ENCODE assay signal across 8 cellular contexts in the genomic region with DNA sequence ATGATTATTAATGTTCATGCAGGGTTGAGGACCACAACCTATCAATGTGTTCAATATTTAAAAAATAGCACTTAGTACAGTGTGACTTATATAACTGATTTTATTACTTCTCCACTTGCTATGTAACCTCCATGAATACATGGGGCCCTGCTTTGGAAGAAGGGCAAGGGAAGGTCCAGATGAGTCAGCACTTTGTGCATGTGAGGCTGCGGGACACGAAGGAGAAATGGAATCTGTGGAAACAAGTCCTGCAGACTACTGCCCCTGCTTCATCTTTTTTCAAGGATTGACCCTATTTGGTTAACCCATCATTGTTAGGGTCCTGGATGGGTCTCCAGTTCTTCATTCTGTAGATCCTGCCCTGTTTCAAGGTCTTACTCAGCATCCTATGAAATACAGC. TPM values are rescaled to one million over a fixed set of nuclear protein-coding genes. Genes with fewer than 3 reads are reported as not detected.
A peak's percentile ranks its signal among the peaks of the same experiment; 100 is the strongest.
DNase-seq lines count a peak whose midpoint lies in the region; ATAC-seq, FAIRE-seq and TF ChIP-seq lines count a peak whose summit lies in the region.

No MANE protein-coding gene starts in this region.

- H2AFZ ChIP-seq in HepG2 (ENCODE audit: low read length), result no peak overlapping the region

- H3K79me2 ChIP-seq in HepG2 (ENCODE audit: insufficient read depth, low read length), result no peaks in the 10 kb centered on the region

- H3K36me3 ChIP-seq in HepG2 (replicated peaks in 1 of 2; ENCODE audit: control insufficient read depth in 1 of 2, insufficient read depth in 2 of 2, low read length in 2 of 2) (peaks cover 0 to 3% of the 10 kb centered on the region in 2 experiments; a peak in 1 of 5 replicates), right lobe of liver (no peaks in the 10 kb centered on the region), iPS-20b (ENCODE audit: insufficient read depth, low read depth, low read length) (peaks cover 25% of the 10 kb centered on the region), tibial artery (peaks cover 24 to 34% (median 30%) of the 10 kb centered on the region in 3 donors)

- H3K27ac ChIP-seq in HepG2 (ENCODE audit: extremely low read length, insufficient read depth, low read length) (no peak overlapping the region), right lobe of liver (no peak overlapping the region), iPS-20b (ENCODE audit: low read length) (no peak overlapping the region), tibial artery (peak overlapping the region; percentile 91 to 93)

- peak overlapping the region; percentile 85 for H3K4me3 Mint-ChIP-seq in activated CD8-positive, alpha-beta T cell treated with anti-CD3 and anti-CD28 coated beads for 36 hours

- peaks cover 62% of the 10 kb centered on the region for H3K4me1 Mint-ChIP-seq in activated CD8-positive, alpha-beta T cell treated with anti-CD3 and anti-CD28 coated beads for 36 hours (ENCODE audit: low read depth)

- no peak for TF ChIP-seq POLR2A in HepG2 (IDR thresholded peaks at IDR 0.05; ENCODE audit: insufficient read depth in 1 of 2, low read depth in 2 of 2, low read length in 2 of 2)
- TF ChIP-seq POLR2A in right lobe of liver (IDR thresholded peaks at IDR 0.05), result no peak

- H3K27me3 ChIP-seq in HepG2 (ENCODE audit: control insufficient read depth in 1 of 2, insufficient read depth in 2 of 2, low read length in 2 of 2) (no peaks in the 10 kb centered on the region; a peak in 1 of 5 replicates), right lobe of liver (no peaks in the 10 kb centered on the region), iPS-20b (ENCODE audit: insufficient read depth, low read length) (peaks cover 8% of the 10 kb centered on the region), tibial artery (no peaks in the 10 kb centered on the region)

- ATAC-seq in HepG2 (no peak), right lobe of liver (no peak), GM18870 (IDR thresholded peaks at IDR 0.05; ENCODE audit: unreplicated experiment) (no peak)
- ATAC-seq in activated CD8-positive, alpha-beta T cell treated with anti-CD3 and anti-CD28 coated beads for 36 hours, result no peak

- H3K9me3 Mint-ChIP-seq in activated CD8-positive, alpha-beta T cell treated with anti-CD3 and anti-CD28 coated beads for 36 hours, result no peaks in the 10 kb centered on the region

- H3K9ac ChIP-seq in HepG2 (ENCODE audit: insufficient read depth, low read depth, low read length) (no peak overlapping the region), iPS-20b (ENCODE audit: low read depth, low read length) (peak overlapping the region; percentile 62; the same call in 1 of the 2 replicates)

- H3K4me1 ChIP-seq in HepG2 (ENCODE audit: insufficient read depth, low read length) (peaks cover 25% of the 10 kb centered on the region), right lobe of liver (peaks cover 0 to 5% (median 0%) of the 10 kb centered on the region in 4 donors), iPS-20b (ENCODE audit: insufficient read depth, low read length) (peaks cover 17% of the 10 kb centered on the region), tibial artery (peaks cover 0 to 31% (median 21%) of the 10 kb centered on the region in 4 donors)

- intact Hi-C loops in HepG2 (cut with micrococcal nuclease; ENCODE audit: unreplicated experiment), result no loop called here
- intact Hi-C loops in right lobe of liver (cut with DNase I), result no loop called here
- intact Hi-C loops in activated CD8-positive, alpha-beta T cell treated with anti-CD3 and anti-CD28 coated beads for 36 hours (cut with micrococcal nuclease), result loop anchor here (2.0 kb wide), 1 partner anchor 56 kb away; the partner anchor contains the start of gene CEP97
- intact Hi-C loops in tibial artery (cut with DNase I; ENCODE audit: low total_unique reads), result loop anchor here (5.0 kb wide), 1 partner anchor 88 kb away; no protein-coding TSS in a partner anchor

- no peak for FAIRE-seq in HepG2 (lab: Jason Lieb, UNC)

- no peak for TF ChIP-seq CTCF in HepG2 (CRISPR knock-in tag; IDR thresholded peaks at IDR 0.05)
- TF ChIP-seq CTCF in right lobe of liver (IDR thresholded peaks at IDR 0.05), result no peak
- TF ChIP-seq CTCF in activated CD8-positive, alpha-beta T cell treated with anti-CD3 and anti-CD28 coated beads for 36 hours (IDR thresholded peaks at IDR 0.05), result no peak
- no peak for TF ChIP-seq CTCF in tibial artery (IDR thresholded peaks at IDR 0.05)

- H3K9me3 ChIP-seq in HepG2 (ENCODE audit: low read length) (no peaks in the 10 kb centered on the region), right lobe of liver (no peaks in the 10 kb centered on the region), iPS-20b (ENCODE audit: insufficient read depth, low read depth, low read length) (no peaks in the 10 kb centered on the region), tibial artery (no peaks in the 10 kb centered on the region)

- TF ChIP-seq EP300 in HepG2 (IDR thresholded peaks at IDR 0.05; ENCODE audit: low read depth in 2 of 2, low read length in 2 of 2) (no peak), HepG2 (CRISPR knock-in tag; IDR thresholded peaks at IDR 0.05; ENCODE audit: borderline replicate concordance) (no peak)

- CTCF ChIA-PET in HepG2 (lab: Yijun Ruan, JAX; ENCODE audit: low intra/inter-chr PET ratio, low total read pairs), result no interaction called here
- CTCF ChIA-PET in activated CD8-positive, alpha-beta T cell treated with anti-CD3 and anti-CD28 coated beads for 36 hours (lab: Charles Lee), result interaction anchor here (1.1 to 3.1 kb wide), 4 partner anchors 12 to 59 kb away, joined by 3 to 13 read pairs (median 4); no protein-coding TSS in a partner anchor

- in situ Hi-C loops in HepG2 (cut with HindIII; ENCODE audit: extremely low pct_ligation_motif_present, low pct_unique_long_range_greater_than_20kb), result no loop called here

- TF ChIP-seq RAD21 in HepG2 (CRISPR knock-in tag; IDR thresholded peaks at IDR 0.05), result no peak

- BruUV-seq in HepG2 (replicated peaks; lab: Mats Ljungman, UMichigan), result no TSS peak

- H3K4me3 ChIP-seq in HepG2 (replicated peaks in 1 of 3; ENCODE audit: insufficient read depth in 1 of 3, low read depth in 2 of 3, low read length in 3 of 3) (no peak overlapping the region), right lobe of liver (no peak overlapping the region), iPS-20b (ENCODE audit: low read length) (peak overlapping the region; percentile 89), tibial artery (peak overlapping the region; percentile 66 to 90)

- H3K27me3 Mint-ChIP-seq in activated CD8-positive, alpha-beta T cell treated with anti-CD3 and anti-CD28 coated beads for 36 hours, result no peaks in the 10 kb centered on the region

- WGBS in HepG2 (ENCODE audit: low lambda C conversion rate), result 53% methylated on average over 2 of the region's 2 CpGs
- 15% methylated on average over 2 of the region's 2 CpGs for WGBS in right lobe of liver (ENCODE audit: insufficient coverage, low coverage, low lambda C conversion rate, missing lambda C conversion rate)

- H3K4me2 ChIP-seq in HepG2 (ENCODE audit: low read depth, low read length), result no peak overlapping the region

- peak overlapping the region; percentile 56 for H3K27ac Mint-ChIP-seq in activated CD8-positive, alpha-beta T cell treated with anti-CD3 and anti-CD28 coated beads for 36 hours

- POLR2A ChIA-PET in HepG2 (lab: Yijun Ruan, JAX), result no interaction called here
- POLR2A ChIA-PET in activated CD8-positive, alpha-beta T cell treated with anti-CD3 and anti-CD28 coated beads for 36 hours (lab: Charles Lee), result interaction anchor here (1.0 to 1.7 kb wide), 3 partner anchors 15 to 94 kb away, joined by 3 to 5 read pairs (median 4); partner anchors contain the start of genes CEP97 and RPL24

- H3K36me3 Mint-ChIP-seq in activated CD8-positive, alpha-beta T cell treated with anti-CD3 and anti-CD28 coated beads for 36 hours (ENCODE audit: low read depth), result peaks cover 31% of the 10 kb centered on the region

- H4K20me1 ChIP-seq in HepG2 (ENCODE audit: insufficient read depth, low read length), result no peaks in the 10 kb centered on the region

- DNase-seq in HepG2 (ENCODE audit: low spot score) (peak; percentile 14), right lobe of liver (no peak), tibial artery (no peak), NCI-H1694 (lab: John Stamatoyannopoulos, UW) (no peak)
- DNase-seq in activated CD8-positive, alpha-beta T cell treated with anti-CD3 and anti-CD28 coated beads for 36 hours, result no peak
- no peak for DNase-seq in stimulated activated naive CD4-positive, alpha-beta T cell (lab: John Stamatoyannopoulos, UW)

RNA-seq across cellular contexts. Expression of gene NXPE3, which starts 1.6 kb away (rescaled TPM):
- total RNA-seq in HepG2 (2016; rRNA removed; fragmentation: Illumina TruSeq; extraction: Trizol) (4.7 and 5.3 TPM in 2 replicates), right lobe of liver (1 to 10 TPM in 5 of 6 experiments, under 1 TPM in 1; 0.75 to 2.9 (median 1.7) TPM)
- 2.1 and 2.6 TPM in 2 replicates for total RNA-seq in HepG2 (2016; cell fraction: cytosol; rRNA removed; fragmentation: Illumina TruSeq; extraction: Trizol; ENCODE audit: low read depth)
- 4.8 and 5.6 TPM in 2 replicates for total RNA-seq in HepG2 (2016; cell fraction: insoluble cytoplasmic fraction; rRNA removed; fragmentation: Illumina TruSeq; extraction: Trizol)
- total RNA-seq in HepG2 (2016; cell fraction: membrane; rRNA removed; fragmentation: Illumina TruSeq; extraction: Trizol), result 8.2 and 9.3 TPM in 2 replicates
- 2.8 and 4.3 TPM in 2 replicates for total RNA-seq in HepG2 (2016; cell fraction: nucleus; rRNA removed; fragmentation: Illumina TruSeq; extraction: Trizol)
- 3.5 and 3.6 TPM in 2 replicates for polyA plus RNA-seq in HepG2 (2011; rRNA removed)
- polyA plus RNA-seq in HepG2 (2011; cell fraction: cytosol; rRNA removed), result 2.9 and 4.4 TPM in 2 replicates
- 1.7 and 2.3 TPM in 2 replicates for polyA plus RNA-seq in HepG2 (2011; cell fraction: nucleus; rRNA removed)
- polyA plus RNA-seq in HepG2 (2012), result 2.8 and 4.3 TPM in 2 replicates
- polyA plus RNA-seq in HepG2 (2016; cell fraction: cytosol; fragmentation: Illumina TruSeq; extraction: Trizol; ENCODE audit: low read depth), result 3.2 and 3.3 TPM in 2 replicates
- polyA plus RNA-seq in HepG2 (2016; cell fraction: insoluble cytoplasmic fraction; fragmentation: Illumina TruSeq; extraction: Trizol; ENCODE audit: low read depth), result 6.4 and 7.2 TPM in 2 replicates
- 7.5 and 7.8 TPM in 2 replicates for polyA plus RNA-seq in HepG2 (2016; cell fraction: membrane; fragmentation: Illumina TruSeq; extraction: Trizol; ENCODE audit: low read depth)
- 4.1 and 5.6 TPM in 2 replicates for polyA plus RNA-seq in HepG2 (2016; cell fraction: nucleus; fragmentation: Illumina TruSeq; extraction: Trizol; ENCODE audit: insufficient read depth, low read depth)
- 7.4 and 7.9 TPM in 2 replicates for polyA minus RNA-seq in HepG2 (2011; rRNA and poly(A)+ RNA removed; ENCODE audit: low replicate concordance)
- 1.8 and 3.9 TPM in 2 replicates for polyA minus RNA-seq in HepG2 (2011; cell fraction: cytosol; rRNA and poly(A)+ RNA removed)
- 3.2 and 4.4 TPM in 2 replicates for polyA minus RNA-seq in HepG2 (2011; cell fraction: nucleus; rRNA and poly(A)+ RNA removed)
- total RNA-seq in activated CD8-positive, alpha-beta T cell treated with anti-CD3 and anti-CD28 coated beads for 36 hours, result 10 to 100 TPM; 20.9 to 21.6 TPM

RNA-seq across cellular contexts. Expression of gene CEP97, which starts 56.2 kb away (rescaled TPM):
- total RNA-seq in HepG2 (2016; rRNA removed; fragmentation: Illumina TruSeq; extraction: Trizol), result 6.5 and 10.2 TPM in 2 replicates
- 0.88 and 0.91 TPM in 2 replicates for total RNA-seq in HepG2 (2016; cell fraction: cytosol; rRNA removed; fragmentation: Illumina TruSeq; extraction: Trizol; ENCODE audit: low read depth)
- 6.7 and 10.1 TPM in 2 replicates for total RNA-seq in HepG2 (2016; cell fraction: insoluble cytoplasmic fraction; rRNA removed; fragmentation: Illumina TruSeq; extraction: Trizol)
- 1.4 and 1.5 TPM in 2 replicates for total RNA-seq in HepG2 (2016; cell fraction: membrane; rRNA removed; fragmentation: Illumina TruSeq; extraction: Trizol)
- total RNA-seq in HepG2 (2016; cell fraction: nucleus; rRNA removed; fragmentation: Illumina TruSeq; extraction: Trizol), result 6.3 and 6.4 TPM in 2 replicates
- 0.71 and 0.99 TPM in 2 replicates for polyA plus RNA-seq in HepG2 (2011; rRNA removed)
- polyA plus RNA-seq in HepG2 (2011; cell fraction: cytosol; rRNA removed), result 0.43 and 0.78 TPM in 2 replicates
- polyA plus RNA-seq in HepG2 (2011; cell fraction: nucleus; rRNA removed), result 0.72 and 2.3 TPM in 2 replicates
- 1.4 and 1.8 TPM in 2 replicates for polyA plus RNA-seq in HepG2 (2012)
- 0.03 and 0.05 TPM in 2 replicates for polyA plus RNA-seq in HepG2 (2016; cell fraction: cytosol; fragmentation: Illumina TruSeq; extraction: Trizol; ENCODE audit: low read depth)
- polyA plus RNA-seq in HepG2 (2016; cell fraction: insoluble cytoplasmic fraction; fragmentation: Illumina TruSeq; extraction: Trizol; ENCODE audit: low read depth), result 2.2 and 2.4 TPM in 2 replicates
- 0.16 and 0.17 TPM in 2 replicates for polyA plus RNA-seq in HepG2 (2016; cell fraction: membrane; fragmentation: Illumina TruSeq; extraction: Trizol; ENCODE audit: low read depth)
- 3.7 and 4.7 TPM in 2 replicates for polyA plus RNA-seq in HepG2 (2016; cell fraction: nucleus; fragmentation: Illumina TruSeq; extraction: Trizol; ENCODE audit: insufficient read depth, low read depth)
- 1.5 and 7.8 TPM in 2 replicates for polyA minus RNA-seq in HepG2 (2011; rRNA and poly(A)+ RNA removed; ENCODE audit: low replicate concordance)
- 3.0 and 4.2 TPM in 2 replicates for polyA minus RNA-seq in HepG2 (2011; cell fraction: cytosol; rRNA and poly(A)+ RNA removed)
- 5.2 and 6.5 TPM in 2 replicates for polyA minus RNA-seq in HepG2 (2011; cell fraction: nucleus; rRNA and poly(A)+ RNA removed)
- total RNA-seq in right lobe of liver, result 1 to 10 TPM; 2.2 to 3.8 (median 2.7) TPM
- 10 to 100 TPM; 15.9 to 18.7 TPM for total RNA-seq in activated CD8-positive, alpha-beta T cell treated with anti-CD3 and anti-CD28 coated beads for 36 hours

Comparison
In these comparisons a context has a peak if more than half of its experiments do, and no peak if none do; other contexts are left out.
1. H3K27ac ChIP-seq: peak in tibial artery (2 of 2); none in HepG2 (single experiment), right lobe of liver (0 of 3) and iPS-20b (single experiment).
2. H3K4me3 ChIP-seq: peak in iPS-20b (single experiment) and tibial artery (2 of 2); none in HepG2 (0 of 3) and right lobe of liver (0 of 3).
3. intact Hi-C loops: an anchor here in activated CD8-positive, alpha-beta T cell treated with anti-CD3 and anti-CD28 coated beads for 36 hours (2.0 kb wide) and tibial artery (5.0 kb wide); none called in HepG2 and right lobe of liver.